In the genomic region with DNA sequence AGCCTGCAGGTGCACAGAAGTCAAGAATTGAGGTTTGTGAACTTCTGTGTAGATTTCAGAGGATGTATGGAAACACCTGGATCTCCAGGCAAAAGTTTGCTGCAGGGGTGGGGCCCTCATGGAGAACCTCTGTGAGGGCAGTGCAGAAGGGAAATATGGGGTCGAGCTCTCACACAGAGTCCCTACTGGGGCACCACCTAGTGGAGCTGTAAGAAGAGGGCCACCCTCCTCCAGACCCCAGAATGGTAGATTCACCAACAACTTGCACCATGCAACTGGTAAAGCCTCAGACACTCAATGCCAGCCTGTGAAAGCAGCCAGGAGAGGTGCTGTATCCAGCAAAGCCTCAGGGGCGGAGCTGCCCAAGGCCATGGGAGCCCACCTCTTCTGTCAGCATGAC, we compare ENCODE assay signal across 2 cellular contexts.
TF ChIP-seq lines count a peak whose summit lies in the region.

No MANE protein-coding gene starts in this region.

TF ChIP-seq in SK-N-SH, 30 proteins besides CTCF, POLR2A, EP300 and RAD21 (continued from another document):
- TF ChIP-seq YY1 (IDR thresholded peaks at IDR 0.05; ENCODE audit: low read depth) = no peak
- TF ChIP-seq TEAD4 (IDR thresholded peaks at IDR 0.05; ENCODE audit: borderline replicate concordance, insufficient read depth) = no peak
- no peak for TF ChIP-seq NRF1 (IDR thresholded peaks at IDR 0.05; ENCODE audit: low read depth, low read length)
- TF ChIP-seq, protein P1, sequence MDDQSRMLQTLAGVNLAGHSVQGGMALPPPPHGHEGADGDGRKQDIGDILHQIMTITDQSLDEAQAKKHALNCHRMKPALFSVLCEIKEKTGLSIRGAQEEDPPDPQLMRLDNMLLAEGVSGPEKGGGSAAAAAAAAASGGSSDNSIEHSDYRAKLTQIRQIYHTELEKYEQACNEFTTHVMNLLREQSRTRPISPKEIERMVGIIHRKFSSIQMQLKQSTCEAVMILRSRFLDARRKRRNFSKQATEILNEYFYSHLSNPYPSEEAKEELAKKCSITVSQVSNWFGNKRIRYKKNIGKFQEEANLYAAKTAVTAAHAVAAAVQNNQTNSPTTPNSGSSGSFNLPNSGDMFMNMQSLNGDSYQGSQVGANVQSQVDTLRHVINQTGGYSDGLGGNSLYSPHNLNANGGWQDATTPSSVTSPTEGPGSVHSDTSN (IDR thresholded peaks at IDR 0.05) = no peak
- TF ChIP-seq FOSL2 (IDR thresholded peaks at IDR 0.05; ENCODE audit: borderline replicate concordance, low read depth) = no peak
- TF ChIP-seq JUND (IDR thresholded peaks at IDR 0.05) = no peak
- TF ChIP-seq GATA2 (CRISPR knock-in tag; IDR thresholded peaks at IDR 0.05) = no peak
- no peak for TF ChIP-seq TAF1 (IDR thresholded peaks at IDR 0.05; ENCODE audit: borderline replicate concordance, low read depth, low read length)
- no peak for TF ChIP-seq MXI1 (IDR thresholded peaks at IDR 0.05; ENCODE audit: low read depth, low read length)
- TF ChIP-seq SIN3A (IDR thresholded peaks at IDR 0.05; ENCODE audit: borderline replicate concordance, low read depth, low read length) = no peak
- TF ChIP-seq ELF1 (IDR thresholded peaks at IDR 0.05) = no peak
- no peak for TF ChIP-seq MEF2A (IDR thresholded peaks at IDR 0.05; ENCODE audit: borderline replicate concordance, low read depth)
- no peak for TF ChIP-seq SMC3 (IDR thresholded peaks at IDR 0.05; ENCODE audit: low read depth, low read length)
- TF ChIP-seq REST (IDR thresholded peaks at IDR 0.05; ENCODE audit: low read depth, low read length) = no peak
TF ChIP-seq in SK-N-SH: peak in this region for 0.

TF ChIP-seq in SK-N-SH treated with all-trans-retinoic acid at 6 μM for 48 hours, 23 proteins besides CTCF, POLR2A, EP300 and RAD21:
- TF ChIP-seq, protein P2, sequence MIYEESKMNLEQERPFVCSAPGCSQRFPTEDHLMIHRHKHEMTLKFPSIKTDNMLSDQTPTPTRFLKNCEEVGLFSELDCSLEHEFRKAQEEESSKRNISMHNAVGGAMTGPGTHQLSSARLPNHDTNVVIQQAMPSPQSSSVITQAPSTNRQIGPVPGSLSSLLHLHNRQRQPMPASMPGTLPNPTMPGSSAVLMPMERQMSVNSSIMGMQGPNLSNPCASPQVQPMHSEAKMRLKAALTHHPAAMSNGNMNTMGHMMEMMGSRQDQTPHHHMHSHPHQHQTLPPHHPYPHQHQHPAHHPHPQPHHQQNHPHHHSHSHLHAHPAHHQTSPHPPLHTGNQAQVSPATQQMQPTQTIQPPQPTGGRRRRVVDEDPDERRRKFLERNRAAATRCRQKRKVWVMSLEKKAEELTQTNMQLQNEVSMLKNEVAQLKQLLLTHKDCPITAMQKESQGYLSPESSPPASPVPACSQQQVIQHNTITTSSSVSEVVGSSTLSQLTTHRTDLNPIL (CRISPR knock-in tag; IDR thresholded peaks at IDR 0.05; ENCODE audit: low read depth) = no peak
